8 cellular contexts compared by ENCODE assay signal in genomic region chr17:69325518-69326301, GRCh38. TPM values are rescaled to one million over a fixed set of nuclear protein-coding genes. Genes with fewer than 3 reads are reported as not detected.
DNase-seq lines count a peak whose midpoint lies in the region; ATAC-seq and TF ChIP-seq lines count a peak whose summit lies in the region.

No MANE protein-coding gene starts in this region.

- no peak for ATAC-seq in activated CD4-positive, alpha-beta T cell treated with anti-CD3 and anti-CD28 coated beads for 36 hours
- ATAC-seq in thoracic aorta (ENCODE audit: insufficient number of reproducible peaks, low FRiP score, low read depth) = no peak
- ATAC-seq in GM19455 (IDR thresholded peaks at IDR 0.05; ENCODE audit: unreplicated experiment) = no peak

- H3K27me3 ChIP-seq in thoracic aorta (replicated peaks; ENCODE audit: insufficient read depth) = no peaks in the 10 kb centered on the region

- H3K27ac Mint-ChIP-seq in activated CD4-positive, alpha-beta T cell treated with anti-CD3 and anti-CD28 coated beads for 36 hours = peak overlapping the region; percentile 78
- no peak overlapping the region for H3K27ac Mint-ChIP-seq in activated T-helper 2 cell treated with anti-CD3 and anti-CD28 coated beads, Interferon-gamma antibody, Interleukin-2, Interleukin-4, amounts not matched to agents 10 μg/mL and 5 μg/mL and 100 μg/mL, durations not matched to agents 14 hours and 24 hours and 36 hours
- H3K27ac Mint-ChIP-seq in immature natural killer cell = peak overlapping the region; percentile 75 to 88 (median 84)

- H3K27ac ChIP-seq in thoracic aorta = peak overlapping the region in 1 of 2 donors; percentile 57

- peaks cover 13% of the 10 kb centered on the region for H3K9me3 Mint-ChIP-seq in activated CD4-positive, alpha-beta T cell treated with anti-CD3 and anti-CD28 coated beads for 36 hours (ENCODE audit: low read depth)
- no peaks in the 10 kb centered on the region for H3K9me3 Mint-ChIP-seq in activated T-helper 2 cell treated with anti-CD3 and anti-CD28 coated beads, Interferon-gamma antibody, Interleukin-2, Interleukin-4, amounts not matched to agents 10 μg/mL and 5 μg/mL and 100 μg/mL, durations not matched to agents 14 hours and 24 hours and 36 hours
- no peaks in the 10 kb centered on the region for H3K9me3 Mint-ChIP-seq in immature natural killer cell

- intact Hi-C loops in activated CD4-positive, alpha-beta T cell treated with anti-CD3 and anti-CD28 coated beads for 36 hours (cut with DNase I, micrococcal nuclease) = loop anchor here (2.0 to 10.0 kb wide), 6 partner anchors 89 to 1501 kb away; partner anchors contain the start of genes PRKAR1A (in 2 of the 2), BPTF (in 1 of the 2) and MAP2K6 (in 1 of the 2)
- intact Hi-C loops in activated T-helper 2 cell treated with anti-CD3 and anti-CD28 coated beads, Interferon-gamma antibody, Interleukin-2, Interleukin-4, amounts not matched to agents 10 μg/mL and 5 μg/mL and 100 μg/mL, durations not matched to agents 14 hours and 24 hours and 36 hours (cut with micrococcal nuclease) = loop anchor here (2.0 to 5.0 kb wide), 4 partner anchors 197 to 1333 kb away; partner anchors contain the start of genes KCNJ2 and PRKAR1A

- peaks cover 0 to 10% of the 10 kb centered on the region in 2 donors for H3K4me1 ChIP-seq in thoracic aorta (ENCODE audit: control insufficient read depth in 1 of 2, low read depth in 2 of 2)

- peak overlapping the region; percentile 95 for H3K4me3 Mint-ChIP-seq in activated CD4-positive, alpha-beta T cell treated with anti-CD3 and anti-CD28 coated beads for 36 hours
- H3K4me3 Mint-ChIP-seq in activated T-helper 2 cell treated with anti-CD3 and anti-CD28 coated beads, Interferon-gamma antibody, Interleukin-2, Interleukin-4, amounts not matched to agents 10 μg/mL and 5 μg/mL and 100 μg/mL, durations not matched to agents 14 hours and 24 hours and 36 hours (ENCODE audit: low read depth) = peak overlapping the region; percentile 97
- H3K4me3 Mint-ChIP-seq in immature natural killer cell = peak overlapping the region; percentile 88 to 96 (median 93)

- TF ChIP-seq CTCF in thoracic aorta (IDR thresholded peaks at IDR 0.05) = no peak

- CTCF ChIA-PET in activated CD4-positive, alpha-beta T cell treated with anti-CD3 and anti-CD28 coated beads for 36 hours (lab: Charles Lee) = interaction anchor here (1.1 to 1.7 kb wide), 4 partner anchors 9 to 113 kb away, joined by 3 to 10 read pairs (median 6); no protein-coding TSS in a partner anchor

- DNase-seq in activated CD4-positive, alpha-beta T cell treated with anti-CD3 and anti-CD28 coated beads for 36 hours = no peak
- no peak for DNase-seq in activated CD4-positive, alpha-beta T cell treated with anti-CD3 and anti-CD28 coated beads, Interleukin-2, amount 50 U/mL, for 4 hours
- DNase-seq in activated T-helper 2 cell treated with anti-CD3 and anti-CD28 coated beads, Interferon-gamma antibody, Interleukin-2, Interleukin-4, amounts not matched to agents 10 μg/mL and 5 μg/mL and 100 μg/mL, durations not matched to agents 14 hours and 24 hours and 36 hours (ENCODE audit: low spot score) = no peak
- DNase-seq in immature natural killer cell (peak in 1 of 3 donors; percentile 0), thoracic aorta (ENCODE audit: low spot score) (no peak), superior temporal gyrus (ENCODE audit: extremely low spot score) (no peak), NCI-H1105 (lab: John Stamatoyannopoulos, UW) (no peak)

- POLR2A ChIA-PET in activated CD4-positive, alpha-beta T cell treated with anti-CD3 and anti-CD28 coated beads for 36 hours (lab: Charles Lee) = interaction anchor here (0.7 to 1.7 kb wide), 2 partner anchors 89 to 606 kb away, joined by 4 read pairs; partner anchors contain the start of gene MAP2K6

- H3K36me3 Mint-ChIP-seq in activated CD4-positive, alpha-beta T cell treated with anti-CD3 and anti-CD28 coated beads for 36 hours (ENCODE audit: low read depth) = peaks cover 4% of the 10 kb centered on the region
- peaks cover 6% of the 10 kb centered on the region for H3K36me3 Mint-ChIP-seq in activated T-helper 2 cell treated with anti-CD3 and anti-CD28 coated beads, Interferon-gamma antibody, Interleukin-2, Interleukin-4, amounts not matched to agents 10 μg/mL and 5 μg/mL and 100 μg/mL, durations not matched to agents 14 hours and 24 hours and 36 hours (ENCODE audit: low read depth)
- no peaks in the 10 kb centered on the region for H3K36me3 Mint-ChIP-seq in immature natural killer cell

- no peaks in the 10 kb centered on the region for H3K27me3 Mint-ChIP-seq in activated CD4-positive, alpha-beta T cell treated with anti-CD3 and anti-CD28 coated beads for 36 hours
- H3K27me3 Mint-ChIP-seq in activated T-helper 2 cell treated with anti-CD3 and anti-CD28 coated beads, Interferon-gamma antibody, Interleukin-2, Interleukin-4, amounts not matched to agents 10 μg/mL and 5 μg/mL and 100 μg/mL, durations not matched to agents 14 hours and 24 hours and 36 hours (ENCODE audit: low read depth) = peaks cover 7% of the 10 kb centered on the region
- H3K27me3 Mint-ChIP-seq in immature natural killer cell (ENCODE audit: low read depth in 3 of 3) = peaks cover 0 to 6% (median 3%) of the 10 kb centered on the region in 3 donors

- peaks cover 43% of the 10 kb centered on the region for H3K4me1 Mint-ChIP-seq in activated CD4-positive, alpha-beta T cell treated with anti-CD3 and anti-CD28 coated beads for 36 hours
- peaks cover 29% of the 10 kb centered on the region for H3K4me1 Mint-ChIP-seq in activated T-helper 2 cell treated with anti-CD3 and anti-CD28 coated beads, Interferon-gamma antibody, Interleukin-2, Interleukin-4, amounts not matched to agents 10 μg/mL and 5 μg/mL and 100 μg/mL, durations not matched to agents 14 hours and 24 hours and 36 hours (ENCODE audit: low read depth)
- H3K4me1 Mint-ChIP-seq in immature natural killer cell = peaks cover 26 to 29% of the 10 kb centered on the region in 2 donors

- H3K4me3 ChIP-seq in thoracic aorta = peak overlapping the region; percentile 94

- H3K9me3 ChIP-seq in thoracic aorta = no peaks in the 10 kb centered on the region

- H3K36me3 ChIP-seq in thoracic aorta = no peaks in the 10 kb centered on the region

RNA-seq across cellular contexts. Expression of gene ABCA5, which starts 1.2 kb away (rescaled TPM):
- 10 to 100 TPM; 14.4 to 15.1 TPM for total RNA-seq in activated CD4-positive, alpha-beta T cell treated with anti-CD3 and anti-CD28 coated beads for 36 hours
- 11.4 TPM in 2 replicates for total RNA-seq in activated T-helper 2 cell treated with anti-CD3 and anti-CD28 coated beads, Interferon-gamma antibody, Interleukin-2, Interleukin-4, amounts not matched to agents 10 μg/mL and 5 μg/mL and 100 μg/mL, durations not matched to agents 14 hours and 24 hours and 36 hours
- polyA plus RNA-seq in immature natural killer cell = 1 to 10 TPM; 4.2 to 9.6 (median 4.7) TPM
- total RNA-seq in thoracic aorta = 10 to 100 TPM in 1 of 2 donors, 1 to 10 TPM in 1; 9.1 to 46.2 TPM
